Comparison of ENCODE assay signal across 8 cellular contexts in the genomic region with DNA sequence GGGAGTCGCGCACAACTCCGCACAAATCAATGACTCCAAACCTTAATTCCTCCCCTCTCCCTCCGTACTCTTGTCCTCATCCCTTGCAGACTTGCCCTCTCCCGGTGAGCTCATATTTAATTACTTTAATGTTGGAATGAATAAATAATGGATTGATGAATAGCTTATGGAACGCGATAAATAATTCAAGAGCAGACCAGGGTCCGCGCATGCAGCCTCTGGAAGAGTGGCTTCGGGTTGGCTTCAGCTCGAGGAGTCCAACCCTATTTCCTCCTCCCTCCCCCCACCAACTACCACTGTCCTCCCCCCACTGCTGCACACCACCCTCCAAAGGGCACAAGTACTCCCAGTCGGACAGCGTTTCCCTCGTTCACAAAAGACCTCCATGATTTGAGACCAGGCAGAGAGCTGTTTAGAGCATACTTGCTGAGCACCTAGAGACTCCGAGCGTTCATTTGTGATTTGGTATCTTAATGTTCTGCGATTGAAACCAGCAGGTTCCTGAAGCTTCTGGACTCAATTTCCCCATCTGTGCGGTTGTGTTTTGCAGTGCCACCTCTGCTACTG. TPM values are rescaled to one million over a fixed set of nuclear protein-coding genes. Genes with fewer than 3 reads are reported as not detected.
DNase-seq lines count a peak whose midpoint lies in the region; ATAC-seq and TF ChIP-seq lines count a peak whose summit lies in the region.

No MANE protein-coding gene starts in this region.

- DNase-seq in cardiac muscle cell (ENCODE audit: low read depth in 1 of 2, low spot score in 1 of 2) (no peak), left cardiac atrium (no peak), SHP77 treated with DMSO at 0.1 percent for 48 hours (lab: John Stamatoyannopoulos, UW) (peak; percentile 80), foreskin fibroblast (peak in 1 of 2 donors; percentile 80), NCI-H1436 (lab: John Stamatoyannopoulos, UW) (no peak), cerebellar nuclear complex (lab: John Stamatoyannopoulos, UW) (no peak)

- TF ChIP-seq CTCF in cardiac muscle cell (IDR thresholded peaks at IDR 0.05; ENCODE audit: low read depth, low read length) = no peak
- TF ChIP-seq CTCF in foreskin fibroblast (IDR thresholded peaks at IDR 0.05; ENCODE audit: low read depth, low read length) = no peak

- H3K27ac ChIP-seq in cardiac muscle cell (no peak overlapping the region), subcutaneous abdominal adipose tissue (ENCODE audit: low read depth, low read length) (peak overlapping the region; percentile 49)

- H3K36me3 ChIP-seq in cardiac muscle cell (no peaks in the 10 kb centered on the region), subcutaneous abdominal adipose tissue (ENCODE audit: control insufficient read depth in 5 of 5, insufficient read depth in 5 of 5, low read length in 5 of 5) (no peaks in the 10 kb centered on the region)

- peak overlapping the region; percentile 44 for H3K4me3 ChIP-seq in cardiac muscle cell
- peak overlapping the region; percentile 76 to 85 for H3K4me3 ChIP-seq in foreskin fibroblast (ENCODE audit: low read depth in 1 of 2, low read length in 2 of 2)
- peak overlapping the region; percentile 76 to 81 (median 79) for H3K4me3 ChIP-seq in subcutaneous abdominal adipose tissue (ENCODE audit: low read depth in 1 of 5, low read length in 5 of 5)

- peak overlapping the region in 1 of 5 donors; percentile 59 for H3K9ac ChIP-seq in subcutaneous abdominal adipose tissue (ENCODE audit: low read length in 5 of 5)

- H3K4me1 ChIP-seq in cardiac muscle cell (ENCODE audit: low read depth) = peaks cover 21% of the 10 kb centered on the region
- peaks cover 4 to 69% (median 59%) of the 10 kb centered on the region in 5 donors for H3K4me1 ChIP-seq in subcutaneous abdominal adipose tissue (ENCODE audit: control insufficient read depth in 5 of 5, insufficient read depth in 5 of 5, low read length in 5 of 5)

- H3K9me3 ChIP-seq in cardiac muscle cell (ENCODE audit: low read depth) = no peaks in the 10 kb centered on the region
- no peaks in the 10 kb centered on the region for H3K9me3 ChIP-seq in subcutaneous abdominal adipose tissue (ENCODE audit: control insufficient read depth in 5 of 5, low read length in 5 of 5)

- H3K27me3 ChIP-seq in cardiac muscle cell (peaks cover 100% of the 10 kb centered on the region), subcutaneous abdominal adipose tissue (ENCODE audit: control insufficient read depth in 5 of 5, insufficient read depth in 4 of 5, low read length in 5 of 5) (peaks cover 26 to 91% (median 74%) of the 10 kb centered on the region in 5 donors)

- ATAC-seq in left cardiac atrium (no peak), GM21447 (IDR thresholded peaks at IDR 0.05; ENCODE audit: unreplicated experiment) (no peak)

- intact Hi-C loops in left cardiac atrium (cut with DNase I) = no loop called here

RNA-seq across cellular contexts. Expression of a gene that starts 0.6 kb away (rescaled TPM):
- 0.12 and 1.8 TPM in 2 replicates for total RNA-seq in cardiac muscle cell
- polyA plus RNA-seq in cardiac muscle cell = 0.06 and 0.46 TPM in 2 replicates
- under 1 TPM; 0.24 to 0.77 TPM for total RNA-seq in left cardiac atrium
